13 cellular contexts compared by ENCODE assay signal in genomic region chr14:36383674-36384421, GRCh38.
DNase-seq lines count a peak whose midpoint lies in the region; ATAC-seq and TF ChIP-seq lines count a peak whose summit lies in the region.
"Had no signal": no experiment of that assay in that cellular context is flagged by ENCODE, and none has a peak within 500 bp of the region (broad histone marks: within the 10 kb centered on the region; RNA-seq: fewer than 3 reads in every experiment).

No MANE protein-coding gene starts in this region.

- H3K4me1 ChIP-seq in left lung: peaks cover 0 to 5% of the 10 kb centered on the region in 2 donors

- intact Hi-C loops in left lung (cut with DNase I): no loop called here

- H3K9me3 ChIP-seq in left lung: no peaks in the 10 kb centered on the region

- H3K27ac ChIP-seq in left lung: peak overlapping the region; percentile 30 to 46
- peak overlapping the region; percentile 4 for H3K27ac ChIP-seq in substantia nigra (ENCODE audit: low read depth, low read length, poor library complexity, severe bottlenecking)

- no peaks in the 10 kb centered on the region for H3K27me3 ChIP-seq in left lung

- DNase-seq in NCI-H187 (lab: John Stamatoyannopoulos, UW) (peak; percentile 80 to 88), epithelial cell of esophagus (ENCODE audit: low read depth) (peak; percentile 82), left lung (peak in 1 of 2 donors; percentile 67), substantia nigra (lab: John Stamatoyannopoulos, UW) (peak in 40 of 49 donors; percentile 2 to 86 (median 32)), 8988T (no peak)
- DNase-seq in stimulated activated CD4-positive, alpha-beta T cell treated with anti-CD3 and anti-CD28 coated beads, Interleukin-12 subunit alpha, Interleukin-12 subunit beta, amount 100 ng/mL, for 4 hours: no peak
- no peak for DNase-seq in NK-92 treated with Interleukin-12 subunit alpha and Interleukin-12 subunit beta, amount 100 ng/mL, for 24 hours (lab: John Stamatoyannopoulos, UW)
- DNase-seq in effector CD8-positive, alpha-beta T cell (lab: John Stamatoyannopoulos, UW): no peak
- DNase-seq: activated CD4-positive, alpha-beta T cell treated with anti-CD3 and anti-CD28 coated beads for 36 hours; activated gamma-delta T cell treated with Interleukin-2 at 50 U/mL for 16 hours; CD4-positive, alpha-beta T cell; cortex of kidney; NCI-H1092 had no signal

- ATAC-seq in left lung: peak; percentile 92
- ATAC-seq: activated CD4-positive, alpha-beta T cell treated with anti-CD3 and anti-CD28 coated beads for 36 hours had no signal

- TF ChIP-seq CTCF in epithelial cell of esophagus (IDR thresholded peaks at IDR 0.05; ENCODE audit: insufficient read depth, low read depth, low read length, missing control alignments): no peak
- TF ChIP-seq CTCF in left lung (IDR thresholded peaks at IDR 0.05): no peak

- H3K4me3 ChIP-seq in epithelial cell of esophagus (ENCODE audit: low read length) (no peak overlapping the region), left lung (no peak overlapping the region)

- H3K36me3 ChIP-seq in left lung: no peaks in the 10 kb centered on the region

Comparison
In these comparisons a context has a peak if more than half of its experiments do, and no peak if none do; other contexts are left out.
1. DNase-seq: peak in NCI-H187 (2 of 2), epithelial cell of esophagus (single experiment) and substantia nigra (40 of 49); none in stimulated activated CD4-positive, alpha-beta T cell treated with anti-CD3 and anti-CD28 coated beads, Interleukin-12 subunit alpha, Interleukin-12 subunit beta, amount 100 ng/mL, for 4 hours (single experiment), 8988T (single experiment), NK-92 treated with Interleukin-12 subunit alpha and Interleukin-12 subunit beta, amount 100 ng/mL, for 24 hours (single experiment) and effector CD8-positive, alpha-beta T cell (single experiment).